20 cellular contexts compared by ENCODE assay signal in genomic region chr21:18275740-18276139, GRCh38. TPM values are rescaled to one million over a fixed set of nuclear protein-coding genes. Genes with fewer than 3 reads are reported as not detected.
A peak's percentile ranks its signal among the peaks of the same experiment; 100 is the strongest.
DNase-seq lines count a peak whose midpoint lies in the region; ATAC-seq and TF ChIP-seq lines count a peak whose summit lies in the region.
"Had no signal": no experiment of that assay in that cellular context is flagged by ENCODE, and none has a peak within 500 bp of the region (broad histone marks: within the 10 kb centered on the region; RNA-seq: fewer than 3 reads in every experiment).

No MANE protein-coding gene starts in this region.

- H4K20me1 ChIP-seq in KMS-11 (ENCODE audit: insufficient read depth) (no peaks in the 10 kb centered on the region), neural cell (ENCODE audit: insufficient read depth) (no peaks in the 10 kb centered on the region)

- H3K4me1 ChIP-seq in KMS-11 (ENCODE audit: low read depth, poor library complexity, severe bottlenecking) (peaks cover 89% of the 10 kb centered on the region), esophagus muscularis mucosa (no peaks in the 10 kb centered on the region)
- H3K4me1 ChIP-seq: Caco-2, Peyer's patch had no signal

- H3K9ac ChIP-seq in KMS-11 (peak overlapping the region; percentile 43; the same call in 1 of the 2 replicates), neural cell (ENCODE audit: low read length) (peak overlapping the region; percentile 7)

- no peak for TF ChIP-seq CTCF in KMS-11 (conservative IDR thresholded peaks at IDR 0.05; ENCODE audit: low read depth, low read length)
- TF ChIP-seq CTCF in neural cell (IDR thresholded peaks at IDR 0.05; ENCODE audit: poor library complexity, severe bottlenecking): no peak
- no peak for TF ChIP-seq CTCF in esophagus muscularis mucosa (IDR thresholded peaks at IDR 0.05)

- TF ChIP-seq RAD21 in neural cell (conservative IDR thresholded peaks at IDR 0.05): no peak

- no peaks in the 10 kb centered on the region for H3K9me3 ChIP-seq in neural cell (ENCODE audit: low read length)
- no peaks in the 10 kb centered on the region for H3K9me3 ChIP-seq in esophagus muscularis mucosa
- H3K9me3 ChIP-seq: Caco-2, Peyer's patch had no signal

- peak overlapping the region; percentile 69 for H3K4me2 ChIP-seq in KMS-11
- no peak overlapping the region for H3K4me2 ChIP-seq in neural cell (ENCODE audit: low read length)

- no peak overlapping the region for H3K4me3 ChIP-seq in KMS-11 (IDR thresholded peaks at IDR 0.05; ENCODE audit: insufficient read depth, low read depth, low read length)
- peak overlapping the region; percentile 15 for H3K4me3 ChIP-seq in neural cell (ENCODE audit: low read length)
- no peak overlapping the region for H3K4me3 ChIP-seq in esophagus muscularis mucosa
- H3K4me3 ChIP-seq: K562, Peyer's patch, SK-N-MC had no signal

- H2AFZ ChIP-seq in KMS-11 (ENCODE audit: low read depth) (peak overlapping the region; percentile 38), neural cell (ENCODE audit: low read depth, low read length) (no peak overlapping the region)

- intact Hi-C loops in esophagus muscularis mucosa (cut with DNase I): no loop called here

- no peak for ATAC-seq in GM19452 (IDR thresholded peaks at IDR 0.05; ENCODE audit: unreplicated experiment)
- ATAC-seq: K562, T-cell had no signal

- H3K27me3 ChIP-seq in KMS-11 (ENCODE audit: insufficient read depth, low read depth): no peaks in the 10 kb centered on the region
- H3K27me3 ChIP-seq in neural cell (ENCODE audit: insufficient read depth, low read depth, low read length): no peaks in the 10 kb centered on the region
- no peaks in the 10 kb centered on the region for H3K27me3 ChIP-seq in esophagus muscularis mucosa
- H3K27me3 ChIP-seq: Peyer's patch had no signal

- TF ChIP-seq POLR2A in esophagus muscularis mucosa (IDR thresholded peaks at IDR 0.05; ENCODE audit: low read depth): no peak

- no peak for TF ChIP-seq EP300 in neural cell (conservative IDR thresholded peaks at IDR 0.05; ENCODE audit: poor library complexity, severe bottlenecking)
- TF ChIP-seq EP300 in esophagus muscularis mucosa (IDR thresholded peaks at IDR 0.05): no peak

- H3K27ac ChIP-seq in KMS-11 (peak overlapping the region; percentile 90), neural cell (ENCODE audit: low read length) (peak overlapping the region; percentile 49), esophagus muscularis mucosa (replicated peaks in 1 of 4) (no peak overlapping the region)
- H3K27ac ChIP-seq: Peyer's patch, SK-N-MC had no signal

- H3K36me3 ChIP-seq in KMS-11 (ENCODE audit: insufficient read depth) (no peaks in the 10 kb centered on the region), neural cell (ENCODE audit: insufficient read depth, low read length) (no peaks in the 10 kb centered on the region), esophagus muscularis mucosa (no peaks in the 10 kb centered on the region)
- H3K36me3 ChIP-seq: Peyer's patch had no signal

- H3K79me2 ChIP-seq in KMS-11 (ENCODE audit: insufficient read depth, low read depth): no peaks in the 10 kb centered on the region
- no peaks in the 10 kb centered on the region for H3K79me2 ChIP-seq in neural cell (replicated peaks; ENCODE audit: insufficient read depth, low read length)

- no peaks in the 10 kb centered on the region for H3K9me2 ChIP-seq in neural cell (ENCODE audit: insufficient read depth, low read length)

- 62% methylated on average over 3 of the region's 3 CpGs for WGBS in esophagus muscularis mucosa

- DNase-seq in NCI-H128 (lab: John Stamatoyannopoulos, UW; ENCODE audit: unreplicated experiment): peak; percentile 50
- DNase-seq in NCI-H345 treated with DMSO at 0.1 percent for 48 hours (lab: John Stamatoyannopoulos, UW; ENCODE audit: unreplicated experiment): peak; percentile 96
- DNase-seq in middle frontal gyrus (ENCODE audit: extremely low spot score, low spot score): no peak
- DNase-seq in esophagus muscularis mucosa (ENCODE audit: extremely low spot score): no peak
- DNase-seq: Caco-2; CD4-positive, CD25-positive, alpha-beta regulatory T cell; DMS153; GOT3; NCI-H2081; NCI-H446; NCI-H82; Peyer's patch; Right ventricle myocardium superior; T-cell; T-helper 9 cell had no signal

- H3F3A ChIP-seq in neural cell (ENCODE audit: insufficient read depth, low read length, poor library complexity, severe bottlenecking): no peaks in the 10 kb centered on the region

TF ChIP-seq in neural cell, 6 proteins besides CTCF, POLR2A, EP300 and RAD21:
- TF ChIP-seq EZH2 (IDR thresholded peaks at IDR 0.05; ENCODE audit: borderline replicate concordance, insufficient read depth, low read length, poor library complexity, severe bottlenecking) (no peak), POLR2AphosphoS5 (IDR thresholded peaks at IDR 0.05) (no peak), SMC3 (conservative IDR thresholded peaks at IDR 0.05; ENCODE audit: poor library complexity) (no peak), MXI1 (conservative IDR thresholded peaks at IDR 0.05; ENCODE audit: poor library complexity, severe bottlenecking) (no peak), TAF1 (IDR thresholded peaks at IDR 0.05; ENCODE audit: low read depth) (no peak)
- TF ChIP-seq, protein P1, sequence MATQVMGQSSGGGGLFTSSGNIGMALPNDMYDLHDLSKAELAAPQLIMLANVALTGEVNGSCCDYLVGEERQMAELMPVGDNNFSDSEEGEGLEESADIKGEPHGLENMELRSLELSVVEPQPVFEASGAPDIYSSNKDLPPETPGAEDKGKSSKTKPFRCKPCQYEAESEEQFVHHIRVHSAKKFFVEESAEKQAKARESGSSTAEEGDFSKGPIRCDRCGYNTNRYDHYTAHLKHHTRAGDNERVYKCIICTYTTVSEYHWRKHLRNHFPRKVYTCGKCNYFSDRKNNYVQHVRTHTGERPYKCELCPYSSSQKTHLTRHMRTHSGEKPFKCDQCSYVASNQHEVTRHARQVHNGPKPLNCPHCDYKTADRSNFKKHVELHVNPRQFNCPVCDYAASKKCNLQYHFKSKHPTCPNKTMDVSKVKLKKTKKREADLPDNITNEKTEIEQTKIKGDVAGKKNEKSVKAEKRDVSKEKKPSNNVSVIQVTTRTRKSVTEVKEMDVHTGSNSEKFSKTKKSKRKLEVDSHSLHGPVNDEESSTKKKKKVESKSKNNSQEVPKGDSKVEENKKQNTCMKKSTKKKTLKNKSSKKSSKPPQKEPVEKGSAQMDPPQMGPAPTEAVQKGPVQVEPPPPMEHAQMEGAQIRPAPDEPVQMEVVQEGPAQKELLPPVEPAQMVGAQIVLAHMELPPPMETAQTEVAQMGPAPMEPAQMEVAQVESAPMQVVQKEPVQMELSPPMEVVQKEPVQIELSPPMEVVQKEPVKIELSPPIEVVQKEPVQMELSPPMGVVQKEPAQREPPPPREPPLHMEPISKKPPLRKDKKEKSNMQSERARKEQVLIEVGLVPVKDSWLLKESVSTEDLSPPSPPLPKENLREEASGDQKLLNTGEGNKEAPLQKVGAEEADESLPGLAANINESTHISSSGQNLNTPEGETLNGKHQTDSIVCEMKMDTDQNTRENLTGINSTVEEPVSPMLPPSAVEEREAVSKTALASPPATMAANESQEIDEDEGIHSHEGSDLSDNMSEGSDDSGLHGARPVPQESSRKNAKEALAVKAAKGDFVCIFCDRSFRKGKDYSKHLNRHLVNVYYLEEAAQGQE (IDR thresholded peaks at IDR 0.05; ENCODE audit: borderline replicate concordance): no peak

RNA-seq across cellular contexts. Expression of gene CHODL, which starts 31.1 kb away (rescaled TPM):
- 22.2 and 28.8 TPM in 2 replicates for polyA plus RNA-seq in neural cell
- polyA minus RNA-seq in neural cell: 29.6 and 33.1 TPM in 2 replicates
- 1 to 10 TPM; 2.4 to 4.8 (median 3.5) TPM for total RNA-seq in esophagus muscularis mucosa
- total RNA-seq: CD4-positive, CD25-positive, alpha-beta regulatory T cell; K562; Right ventricle myocardium superior had no signal
- polyA plus RNA-seq: K562 had no signal

Comparison
In these comparisons a context has a peak if more than half of its experiments do, and no peak if none do; other contexts are left out.
1. H3K27ac ChIP-seq: peak in KMS-11 (single experiment) and neural cell (single experiment); none in esophagus muscularis mucosa (0 of 4).
2. DNase-seq: peak in NCI-H128 (single experiment) and NCI-H345 treated with DMSO at 0.1 percent for 48 hours (single experiment); none in middle frontal gyrus (single experiment) and esophagus muscularis mucosa (single experiment).